25 cellular contexts compared by ENCODE assay signal in the genomic region with DNA sequence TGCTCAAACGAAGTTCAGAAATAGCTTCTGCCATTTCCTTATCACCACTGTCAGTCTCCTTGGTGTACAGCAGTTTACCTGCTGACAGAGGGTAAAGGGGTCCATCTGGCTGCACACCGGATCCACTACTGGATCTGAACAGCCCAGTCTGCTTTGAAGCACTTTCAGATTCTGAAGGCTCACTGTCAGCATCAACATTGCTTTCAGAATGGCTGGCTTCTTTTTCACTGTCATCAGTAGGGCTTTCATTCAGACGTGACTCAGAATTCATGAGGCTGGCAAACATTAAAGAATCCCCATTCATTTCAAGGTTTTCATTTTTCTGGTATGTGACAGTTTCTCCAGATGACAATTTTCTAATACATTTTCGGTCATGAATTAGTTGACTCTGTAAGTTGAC. TPM values are rescaled to one million over a fixed set of nuclear protein-coding genes. Genes with fewer than 3 reads are reported as not detected.
DNase-seq lines count a peak whose midpoint lies in the region; ATAC-seq and TF ChIP-seq lines count a peak whose summit lies in the region.
"Had no signal": no experiment of that assay in that cellular context is flagged by ENCODE, and none has a peak within 500 bp of the region (broad histone marks: within the 10 kb centered on the region; RNA-seq: fewer than 3 reads in every experiment).

No MANE protein-coding gene starts in this region.

- CTCF ChIA-PET in activated CD8-positive, alpha-beta T cell treated with anti-CD3 and anti-CD28 coated beads for 36 hours (lab: Charles Lee), result no interaction called here
- CTCF ChIA-PET in activated CD8-positive, alpha-beta T cell treated with anti-CD3 and anti-CD28 coated beads, Interleukin-2, amount 10 ng/mL, durations not matched to agents 7 days and 5 days (lab: Charles Lee), result interaction anchor here (1.0 kb wide), 1 partner anchor 12 kb away, joined by 3 read pairs; no protein-coding TSS in a partner anchor

- H3K4me1 Mint-ChIP-seq in activated CD8-positive, alpha-beta T cell treated with anti-CD3 and anti-CD28 coated beads for 36 hours (ENCODE audit: low read depth), result no peaks in the 10 kb centered on the region
- no peaks in the 10 kb centered on the region for H3K4me1 Mint-ChIP-seq in activated CD8-positive, alpha-beta T cell treated with anti-CD3 and anti-CD28 coated beads, Interleukin-2, amount 10 ng/mL, durations not matched to agents 7 days and 5 days (ENCODE audit: low read depth)
- peaks cover 3% of the 10 kb centered on the region for H3K4me1 Mint-ChIP-seq in activated T-helper 17 cell treated with anti-CD3 and anti-CD28 coated beads, Interleukin-2, amount 50 U/mL, for 72 hours
- H3K4me1 Mint-ChIP-seq in stimulated activated effector memory CD8-positive, alpha-beta T cell treated with anti-CD3 and anti-CD28 coated beads, Interleukin-12 subunit alpha, Interleukin-12 subunit beta, amount 100 ng/mL, for 72 hours, result peaks cover 8% of the 10 kb centered on the region
- H3K4me1 Mint-ChIP-seq in effector memory CD8-positive, alpha-beta T cell (ENCODE audit: low read depth in 2 of 2), result no peaks in the 10 kb centered on the region
- H3K4me1 Mint-ChIP-seq: immature natural killer cell had no signal

- H3K9me3 Mint-ChIP-seq in activated CD8-positive, alpha-beta T cell treated with anti-CD3 and anti-CD28 coated beads for 36 hours, result peaks cover 2% of the 10 kb centered on the region
- no peaks in the 10 kb centered on the region for H3K9me3 Mint-ChIP-seq in activated CD8-positive, alpha-beta T cell treated with anti-CD3 and anti-CD28 coated beads, Interleukin-2, amount 10 ng/mL, durations not matched to agents 7 days and 5 days (ENCODE audit: insufficient read depth)
- peaks cover 3% of the 10 kb centered on the region for H3K9me3 Mint-ChIP-seq in activated T-helper 17 cell treated with anti-CD3 and anti-CD28 coated beads, Interleukin-2, amount 50 U/mL, for 72 hours
- H3K9me3 Mint-ChIP-seq in stimulated activated effector memory CD8-positive, alpha-beta T cell treated with anti-CD3 and anti-CD28 coated beads, Interleukin-12 subunit alpha, Interleukin-12 subunit beta, amount 100 ng/mL, for 72 hours, result peaks cover 8% of the 10 kb centered on the region
- peaks cover 0 to 3% of the 10 kb centered on the region in 2 donors for H3K9me3 Mint-ChIP-seq in effector memory CD8-positive, alpha-beta T cell

- no peak overlapping the region for H3K4me3 Mint-ChIP-seq in activated CD8-positive, alpha-beta T cell treated with anti-CD3 and anti-CD28 coated beads for 36 hours
- no peak overlapping the region for H3K4me3 Mint-ChIP-seq in activated CD8-positive, alpha-beta T cell treated with anti-CD3 and anti-CD28 coated beads, Interleukin-2, amount 10 ng/mL, durations not matched to agents 7 days and 5 days
- no peak overlapping the region for H3K4me3 Mint-ChIP-seq in activated T-helper 17 cell treated with anti-CD3 and anti-CD28 coated beads, Interleukin-2, amount 50 U/mL, for 72 hours
- H3K4me3 Mint-ChIP-seq in stimulated activated effector memory CD8-positive, alpha-beta T cell treated with anti-CD3 and anti-CD28 coated beads, Interleukin-12 subunit alpha, Interleukin-12 subunit beta, amount 100 ng/mL, for 72 hours, result no peak overlapping the region
- H3K4me3 Mint-ChIP-seq in effector memory CD8-positive, alpha-beta T cell, result no peak overlapping the region
- H3K4me3 Mint-ChIP-seq: immature natural killer cell; stimulated activated naive B cell treated with anti-CD40 and anti-IgM and Interleukin-4, amounts not matched to agents 10 μg/mL and 1 μg/mL and 100 μg/mL, for 72 hours; WTC11 had no signal

- DNase-seq in activated CD8-positive, alpha-beta T cell treated with anti-CD3 and anti-CD28 coated beads for 36 hours, result no peak
- DNase-seq in activated CD8-positive, alpha-beta T cell treated with anti-CD3 and anti-CD28 coated beads, Interleukin-2, amount 10 ng/mL, durations not matched to agents 7 days and 5 days, result no peak
- DNase-seq in stimulated activated effector memory CD8-positive, alpha-beta T cell treated with anti-CD3 and anti-CD28 coated beads, Interleukin-12 subunit alpha, Interleukin-12 subunit beta, amount 100 ng/mL, for 72 hours (ENCODE audit: low spot score in 2 of 2), result no peak
- DNase-seq in effector memory CD8-positive, alpha-beta T cell, result no peak
- no peak for DNase-seq in iPS-NIHi7 (ENCODE audit: extremely low spot score)
- DNase-seq: activated CD8-positive, alpha-beta memory T cell treated with anti-CD3 and anti-CD28 coated beads, Interleukin-2, amount 50 U/mL, for 4 hours; activated naive CD4-positive, alpha-beta T cell treated with anti-CD3 and anti-CD28 coated beads, Interleukin-2, amount 50 U/mL, for 16 hours; body of pancreas; Calu3; DMS79; dorsolateral prefrontal cortex; HCEC 1CT; immature natural killer cell; left cardiac atrium; NCI-H2107; NCI-H446; NCI-H82; RPMI8226; SJCRH30; stimulated activated naive B cell treated with anti-CD40 and anti-IgM and Interleukin-4, amounts not matched to agents 10 μg/mL and 1 μg/mL and 100 μg/mL, for 72 hours; upper lobe of right lung had no signal

- no peak for TF ChIP-seq CTCF in activated CD8-positive, alpha-beta T cell treated with anti-CD3 and anti-CD28 coated beads for 36 hours (IDR thresholded peaks at IDR 0.05)

- POLR2A ChIA-PET in activated CD8-positive, alpha-beta T cell treated with anti-CD3 and anti-CD28 coated beads for 36 hours (lab: Charles Lee), result interaction anchor here (0.9 kb wide), 1 partner anchor 138 kb away, joined by 3 read pairs; no protein-coding TSS in a partner anchor
- POLR2A ChIA-PET in activated CD8-positive, alpha-beta T cell treated with anti-CD3 and anti-CD28 coated beads, Interleukin-2, amount 10 ng/mL, durations not matched to agents 7 days and 5 days (lab: Charles Lee), result no interaction called here

- no peak for ATAC-seq in activated CD8-positive, alpha-beta T cell treated with anti-CD3 and anti-CD28 coated beads for 36 hours
- ATAC-seq in activated CD8-positive, alpha-beta T cell treated with anti-CD3 and anti-CD28 coated beads, Interleukin-2, amount 10 ng/mL, durations not matched to agents 7 days and 5 days, result no peak
- ATAC-seq in GM21786 (IDR thresholded peaks at IDR 0.05; ENCODE audit: unreplicated experiment) (peak; percentile 92), HG03565 (IDR thresholded peaks at IDR 0.05; ENCODE audit: unreplicated experiment) (no peak)
- ATAC-seq in activated T-helper 17 cell treated with anti-CD3 and anti-CD28 coated beads, Interleukin-2, amount 50 U/mL, for 72 hours (replicated peaks), result peak; percentile 89
- peak; percentile 66 for ATAC-seq in stimulated activated effector memory CD8-positive, alpha-beta T cell treated with anti-CD3 and anti-CD28 coated beads, Interleukin-12 subunit alpha, Interleukin-12 subunit beta, amount 100 ng/mL, for 72 hours
- no peak for ATAC-seq in effector memory CD8-positive, alpha-beta T cell (replicated peaks)
- ATAC-seq: body of pancreas; left cardiac atrium; stimulated activated naive B cell treated with anti-CD40 and anti-IgM and Interleukin-4, amounts not matched to agents 10 μg/mL and 1 μg/mL and 100 μg/mL, for 72 hours; upper lobe of right lung; WTC11 had no signal

- peaks cover 53% of the 10 kb centered on the region for H3K36me3 Mint-ChIP-seq in activated CD8-positive, alpha-beta T cell treated with anti-CD3 and anti-CD28 coated beads for 36 hours (ENCODE audit: low read depth)
- peaks cover 23% of the 10 kb centered on the region for H3K36me3 Mint-ChIP-seq in activated CD8-positive, alpha-beta T cell treated with anti-CD3 and anti-CD28 coated beads, Interleukin-2, amount 10 ng/mL, durations not matched to agents 7 days and 5 days (ENCODE audit: low read depth)
- H3K36me3 Mint-ChIP-seq in activated T-helper 17 cell treated with anti-CD3 and anti-CD28 coated beads, Interleukin-2, amount 50 U/mL, for 72 hours (ENCODE audit: low read depth), result peaks cover 58% of the 10 kb centered on the region
- H3K36me3 Mint-ChIP-seq in stimulated activated effector memory CD8-positive, alpha-beta T cell treated with anti-CD3 and anti-CD28 coated beads, Interleukin-12 subunit alpha, Interleukin-12 subunit beta, amount 100 ng/mL, for 72 hours, result peaks cover 26% of the 10 kb centered on the region
- H3K36me3 Mint-ChIP-seq in effector memory CD8-positive, alpha-beta T cell (ENCODE audit: insufficient read depth), result peaks cover 15% of the 10 kb centered on the region

- H3K27me3 Mint-ChIP-seq in activated CD8-positive, alpha-beta T cell treated with anti-CD3 and anti-CD28 coated beads for 36 hours, result no peaks in the 10 kb centered on the region
- no peaks in the 10 kb centered on the region for H3K27me3 Mint-ChIP-seq in activated CD8-positive, alpha-beta T cell treated with anti-CD3 and anti-CD28 coated beads, Interleukin-2, amount 10 ng/mL, durations not matched to agents 7 days and 5 days (ENCODE audit: low read depth)
- H3K27me3 Mint-ChIP-seq in activated T-helper 17 cell treated with anti-CD3 and anti-CD28 coated beads, Interleukin-2, amount 50 U/mL, for 72 hours, result no peaks in the 10 kb centered on the region
- no peaks in the 10 kb centered on the region for H3K27me3 Mint-ChIP-seq in effector memory CD8-positive, alpha-beta T cell
- H3K27me3 Mint-ChIP-seq: stimulated activated naive B cell treated with anti-CD40 and anti-IgM and Interleukin-4, amounts not matched to agents 10 μg/mL and 1 μg/mL and 100 μg/mL, for 72 hours had no signal

- intact Hi-C loops in activated CD8-positive, alpha-beta T cell treated with anti-CD3 and anti-CD28 coated beads for 36 hours (cut with micrococcal nuclease), result no loop called here

- peak overlapping the region; percentile 34 for H3K27ac Mint-ChIP-seq in activated CD8-positive, alpha-beta T cell treated with anti-CD3 and anti-CD28 coated beads for 36 hours
- no peak overlapping the region for H3K27ac Mint-ChIP-seq in activated CD8-positive, alpha-beta T cell treated with anti-CD3 and anti-CD28 coated beads, Interleukin-2, amount 10 ng/mL, durations not matched to agents 7 days and 5 days
- no peak overlapping the region for H3K27ac Mint-ChIP-seq in activated T-helper 17 cell treated with anti-CD3 and anti-CD28 coated beads, Interleukin-2, amount 50 U/mL, for 72 hours
- no peak overlapping the region for H3K27ac Mint-ChIP-seq in stimulated activated effector memory CD8-positive, alpha-beta T cell treated with anti-CD3 and anti-CD28 coated beads, Interleukin-12 subunit alpha, Interleukin-12 subunit beta, amount 100 ng/mL, for 72 hours
- no peak overlapping the region for H3K27ac Mint-ChIP-seq in effector memory CD8-positive, alpha-beta T cell
- H3K27ac Mint-ChIP-seq: stimulated activated naive B cell treated with anti-CD40 and anti-IgM and Interleukin-4, amounts not matched to agents 10 μg/mL and 1 μg/mL and 100 μg/mL, for 72 hours; WTC11 had no signal

RNA-seq across cellular contexts. Expression of a gene that starts 21.0 kb away (rescaled TPM):
- 100 to 1,000 TPM; 121 to 126 TPM for total RNA-seq in activated CD8-positive, alpha-beta T cell treated with anti-CD3 and anti-CD28 coated beads for 36 hours
- total RNA-seq in activated CD8-positive, alpha-beta T cell treated with anti-CD3 and anti-CD28 coated beads, Interleukin-2, amount 10 ng/mL, durations not matched to agents 7 days and 5 days, result 100 to 1,000 TPM; 100 to 104 TPM
- total RNA-seq in activated T-helper 17 cell treated with anti-CD3 and anti-CD28 coated beads, Interleukin-2, amount 50 U/mL, for 72 hours, result 100 to 1,000 TPM; 115 to 288 TPM

RNA-seq across cellular contexts. Expression of a gene that starts 52.1 kb away (rescaled TPM):
- 10 to 100 TPM; 20.8 to 24.9 TPM for total RNA-seq in activated CD8-positive, alpha-beta T cell treated with anti-CD3 and anti-CD28 coated beads for 36 hours
- total RNA-seq in activated CD8-positive, alpha-beta T cell treated with anti-CD3 and anti-CD28 coated beads, Interleukin-2, amount 10 ng/mL, durations not matched to agents 7 days and 5 days, result 10 to 100 TPM; 12.6 to 13.3 TPM
- 1 to 10 TPM; 3.0 to 6.9 TPM for total RNA-seq in activated T-helper 17 cell treated with anti-CD3 and anti-CD28 coated beads, Interleukin-2, amount 50 U/mL, for 72 hours

Comparison
In these comparisons a context has a peak if more than half of its experiments do, and no peak if none do; other contexts are left out.
1. ATAC-seq: peak in GM21786 (single experiment), activated T-helper 17 cell treated with anti-CD3 and anti-CD28 coated beads, Interleukin-2, amount 50 U/mL, for 72 hours (single experiment) and stimulated activated effector memory CD8-positive, alpha-beta T cell treated with anti-CD3 and anti-CD28 coated beads, Interleukin-12 subunit alpha, Interleukin-12 subunit beta, amount 100 ng/mL, for 72 hours (single experiment); none in activated CD8-positive, alpha-beta T cell treated with anti-CD3 and anti-CD28 coated beads for 36 hours (single experiment), activated CD8-positive, alpha-beta T cell treated with anti-CD3 and anti-CD28 coated beads, Interleukin-2, amount 10 ng/mL, durations not matched to agents 7 days and 5 days (single experiment), effector memory CD8-positive, alpha-beta T cell (single experiment) and HG03565 (single experiment).